In the genomic region with DNA sequence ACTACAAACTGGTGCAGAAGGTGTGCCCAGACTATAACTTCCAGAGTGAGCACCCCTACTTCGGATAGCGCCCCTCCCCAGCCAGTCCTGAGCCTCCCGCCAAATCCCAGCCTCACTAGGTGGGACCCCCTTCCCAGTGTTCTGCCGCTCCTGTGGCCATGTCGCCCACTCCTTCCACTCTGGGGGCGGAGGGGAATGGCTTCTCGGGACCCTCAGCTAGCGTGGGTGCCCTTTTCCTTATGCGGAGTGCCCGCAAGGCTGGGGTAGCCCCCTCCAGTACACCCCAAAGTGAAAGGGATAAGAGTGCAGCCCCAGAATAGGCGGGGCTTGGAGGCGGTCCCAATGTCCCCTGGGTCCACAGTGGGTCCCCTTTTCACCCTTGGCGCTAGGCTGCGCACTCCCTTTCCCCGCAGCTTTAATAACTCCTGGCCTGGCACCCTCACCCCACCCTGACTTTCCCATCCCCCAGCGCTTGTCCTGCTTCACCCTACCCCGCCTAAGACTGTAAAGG, we compare ENCODE assay signal across 15 cellular contexts. TPM values are rescaled to one million over a fixed set of nuclear protein-coding genes. Genes with fewer than 3 reads are reported as not detected.
DNase-seq lines count a peak whose midpoint lies in the region; ATAC-seq and TF ChIP-seq lines count a peak whose summit lies in the region.
"Had no signal": no experiment of that assay in that cellular context is flagged by ENCODE, and none has a peak within 500 bp of the region (broad histone marks: within the 10 kb centered on the region; RNA-seq: fewer than 3 reads in every experiment).

No MANE protein-coding gene starts in this region.

- peak overlapping the region; percentile 71 for H3K4me3 Mint-ChIP-seq in CD4-positive, alpha-beta T cell
- H3K4me3 Mint-ChIP-seq in memory B cell = peak overlapping the region; percentile 37

- TF ChIP-seq POLR2A in upper lobe of left lung (IDR thresholded peaks at IDR 0.05) = no peak

- peaks cover 70% of the 10 kb centered on the region for H3K27me3 Mint-ChIP-seq in CD4-positive, alpha-beta T cell
- H3K27me3 Mint-ChIP-seq in memory B cell = peaks cover 23% of the 10 kb centered on the region

- TF ChIP-seq CTCF in 22Rv1 (IDR thresholded peaks at IDR 0.05) (no peak), VCaP (conservative IDR thresholded peaks at IDR 0.05) (no peak), upper lobe of left lung (IDR thresholded peaks at IDR 0.05) (no peak)
- no peak for TF ChIP-seq CTCF in CD4-positive, alpha-beta T cell (IDR thresholded peaks at IDR 0.05)

- no peaks in the 10 kb centered on the region for H3K36me3 ChIP-seq in upper lobe of left lung
- H3K36me3 ChIP-seq: prostate gland had no signal

- H3K4me1 Mint-ChIP-seq in CD4-positive, alpha-beta T cell (ENCODE audit: low read depth) = peaks cover 75% of the 10 kb centered on the region
- H3K4me1 Mint-ChIP-seq in memory B cell = peaks cover 57% of the 10 kb centered on the region

- no peak for DNase-seq in CD4-positive, alpha-beta T cell
- DNase-seq in memory B cell (ENCODE audit: low spot score in 2 of 2) (no peak), upper lobe of left lung (no peak), ACHN (no peak)
- DNase-seq: amniotic stem cell; C1 segment of cervical spinal cord; cerebellar nuclear complex; NCI-H2081; SK-N-SH; stimulated activated CD4-positive, alpha-beta T cell treated with anti-CD3 and anti-CD28 coated beads, Interleukin-12 subunit alpha, Interleukin-12 subunit beta, amount 100 ng/mL, for 4 hours had no signal

- POLR2A ChIA-PET in CD4-positive, alpha-beta T cell (lab: Charles Lee) = interaction anchor here (0.6 to 2.5 kb wide), 5 partner anchors 9 to 483 kb away, joined by 4 to 13 read pairs (median 5); a partner anchor contains a TSS

- no peak for TF ChIP-seq EP300 in upper lobe of left lung (IDR thresholded peaks at IDR 0.05)

- peak overlapping the region; percentile 100; the same call in 1 of the 2 replicates for H3K27ac ChIP-seq in 22Rv1
- no peak overlapping the region for H3K27ac ChIP-seq in CD4-positive, alpha-beta T cell (ENCODE audit: low read depth, low read length)
- H3K27ac ChIP-seq in VCaP = peak overlapping the region; percentile 13; the same call in 1 of the 2 replicates
- H3K27ac ChIP-seq in upper lobe of left lung = no peak overlapping the region
- H3K27ac ChIP-seq: prostate gland had no signal

- no peak overlapping the region for H3K27ac Mint-ChIP-seq in CD4-positive, alpha-beta T cell
- H3K27ac Mint-ChIP-seq in memory B cell = peak overlapping the region; percentile 43

- peaks cover 14% of the 10 kb centered on the region for H3K36me3 Mint-ChIP-seq in CD4-positive, alpha-beta T cell (ENCODE audit: low read depth)
- H3K36me3 Mint-ChIP-seq in memory B cell = peaks cover 10% of the 10 kb centered on the region

- peaks cover 64% of the 10 kb centered on the region for H3K27me3 ChIP-seq in CD4-positive, alpha-beta T cell (ENCODE audit: control insufficient read depth, insufficient read depth, low read length)
- peaks cover 0 to 65% (median 35%) of the 10 kb centered on the region in 4 donors for H3K27me3 ChIP-seq in upper lobe of left lung

- H3K9me3 ChIP-seq in CD4-positive, alpha-beta T cell (ENCODE audit: control insufficient read depth, low read length) = no peaks in the 10 kb centered on the region
- H3K9me3 ChIP-seq in upper lobe of left lung = no peaks in the 10 kb centered on the region
- H3K9me3 ChIP-seq: prostate gland, SK-N-SH had no signal

- H3K4me1 ChIP-seq in upper lobe of left lung = peaks cover 31 to 45% (median 36%) of the 10 kb centered on the region in 4 donors

- H3K4me3 ChIP-seq in upper lobe of left lung = no peak overlapping the region
- H3K4me3 ChIP-seq: prostate gland had no signal

- WGBS in upper lobe of left lung, 2 donors = 38 to 40% methylated on average over 17 of the region's 17 CpGs

- CTCF ChIA-PET in CD4-positive, alpha-beta T cell (lab: Charles Lee) = interaction anchor here (2.1 to 8.3 kb wide), 4 partner anchors 10 to 17 kb away, joined by 11 to 127 read pairs (median 12); a partner anchor contains a TSS

- H3K9me3 Mint-ChIP-seq in CD4-positive, alpha-beta T cell = no peaks in the 10 kb centered on the region
- no peaks in the 10 kb centered on the region for H3K9me3 Mint-ChIP-seq in memory B cell

- ATAC-seq in CD4-positive, alpha-beta T cell (ENCODE audit: poor library complexity) = no peak
- ATAC-seq in memory B cell (ENCODE audit: low read depth) (no peak), upper lobe of left lung (ENCODE audit: low FRiP score in 2 of 2) (no peak), GM18861 (IDR thresholded peaks at IDR 0.05; ENCODE audit: unreplicated experiment) (no peak)
- ATAC-seq: Panc1 had no signal

- in situ Hi-C loops in ACHN (cut with HindIII; ENCODE audit: low pct_ligation_motif_present, low pct_unique_long_range_greater_than_20kb, low sequenced_read_pairs) = no loop called here

- intact Hi-C loops in CD4-positive, alpha-beta T cell (cut with DNase I, micrococcal nuclease) = loop anchor here (1.0 to 2.0 kb wide), 2 partner anchors 13 to 14 kb away; no protein-coding TSS in a partner anchor

RNA-seq across cellular contexts. Expression of a gene that starts 3.8 kb away (rescaled TPM):
- total RNA-seq in CD4-positive, alpha-beta T cell = 10 to 100 TPM; 21.3 to 22.2 TPM
- 10 to 100 TPM; 37.9 to 92.0 (median 52.0) TPM for total RNA-seq in upper lobe of left lung

RNA-seq across cellular contexts. Expression of a gene that starts 9.1 kb away (rescaled TPM):
- total RNA-seq in CD4-positive, alpha-beta T cell = not detected
- under 1 TPM in 3 of 6 donors, not detected in 3; 0.20 to 0.94 (median 0.22) TPM for total RNA-seq in upper lobe of left lung

RNA-seq across cellular contexts. Expression of a gene that starts 25.3 kb away (rescaled TPM):
- 1 to 10 TPM; 2.0 to 3.0 TPM for total RNA-seq in CD4-positive, alpha-beta T cell
- 10 to 100 TPM in 1 of 6 donors, 1 to 10 TPM in 5; 4.3 to 10.5 (median 5.6) TPM for total RNA-seq in upper lobe of left lung

Comparison
In these comparisons a context has a peak if more than half of its experiments do, and no peak if none do; other contexts are left out.
1. H3K27ac ChIP-seq: peak in 22Rv1 (single experiment) and VCaP (single experiment); none in CD4-positive, alpha-beta T cell (single experiment) and upper lobe of left lung (0 of 4).